Comparison of ENCODE assay signal across 23 cellular contexts in the genomic region with DNA sequence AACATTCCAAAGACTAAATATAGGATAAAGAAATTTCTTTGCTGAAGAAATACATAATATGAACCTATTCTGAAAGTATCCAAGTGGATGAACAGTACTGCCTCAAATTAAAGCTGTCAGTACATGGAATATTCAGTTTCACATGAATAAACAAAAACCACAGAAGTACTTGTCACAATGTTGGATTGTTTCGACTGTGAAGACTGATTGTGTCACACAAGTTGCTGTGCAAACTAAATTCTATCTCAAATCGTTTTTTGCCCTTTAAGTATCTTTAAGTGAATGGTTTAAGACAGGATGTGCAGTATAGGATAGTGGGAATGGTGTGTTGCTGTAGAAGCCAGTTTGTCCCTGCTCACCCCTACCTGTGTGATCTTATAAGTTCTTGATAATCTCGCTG.
DNase-seq lines count a peak whose midpoint lies in the region; ATAC-seq, FAIRE-seq and TF ChIP-seq lines count a peak whose summit lies in the region.
"Had no signal": no experiment of that assay in that cellular context is flagged by ENCODE, and none has a peak within 500 bp of the region (broad histone marks: within the 10 kb centered on the region; RNA-seq: fewer than 3 reads in every experiment).

No MANE protein-coding gene starts in this region.

- POLR2A ChIA-PET in K562 (lab: Yijun Ruan, JAX): no interaction called here
- POLR2A ChIA-PET in CD8-positive, alpha-beta T cell (lab: Charles Lee): no interaction called here

- H3K9ac ChIP-seq in K562 (ENCODE audit: insufficient read depth in 1 of 2, low read depth in 2 of 2, low read length in 2 of 2): no peak overlapping the region

- BruUV-seq in K562 (replicated peaks; lab: Mats Ljungman, UMichigan): no TSS peak

- H3K27me3 ChIP-seq in K562 (ENCODE audit: control insufficient read depth in 2 of 2, insufficient read depth in 2 of 2, low read length in 2 of 2): peaks cover 40 to 51% of the 10 kb centered on the region in 2 experiments
- no peaks in the 10 kb centered on the region for H3K27me3 ChIP-seq in gastroesophageal sphincter
- no peaks in the 10 kb centered on the region for H3K27me3 ChIP-seq in CD8-positive, alpha-beta T cell (ENCODE audit: insufficient read depth, low read length)
- H3K27me3 ChIP-seq: body of pancreas, foreskin keratinocyte, SJCRH30 had no signal

- H3K9me1 ChIP-seq in K562 (ENCODE audit: control insufficient read depth, insufficient read depth, low read length): no peaks in the 10 kb centered on the region

- H3K27ac Mint-ChIP-seq in progenitor cell of endocrine pancreas: peak overlapping the region; percentile 5
- no peak overlapping the region for H3K27ac Mint-ChIP-seq in CD8-positive, alpha-beta T cell
- H3K27ac Mint-ChIP-seq: activated CD4-positive, alpha-beta T cell treated with anti-CD3 and anti-CD28 coated beads, Interleukin-2, amount 10 ng/mL, durations not matched to agents 24 days and 14 days; activated naive CD4-positive, alpha-beta T cell treated with anti-CD3 and anti-CD28 coated beads for 36 hours; B cell had no signal

- no peak for TF ChIP-seq CTCF in K562 (IDR thresholded peaks at IDR 0.05 in 2 of 3, conservative IDR thresholded peaks at IDR 0.05 in 1 of 3; ENCODE audit: insufficient read depth in 2 of 3, low read depth in 1 of 3, low read length in 3 of 3)
- TF ChIP-seq CTCF in gastroesophageal sphincter (IDR thresholded peaks at IDR 0.05): no peak
- TF ChIP-seq CTCF in progenitor cell of endocrine pancreas (IDR thresholded peaks at IDR 0.05; ENCODE audit: unreplicated experiment): no peak
- no peak for TF ChIP-seq CTCF in CD8-positive, alpha-beta T cell (IDR thresholded peaks at IDR 0.05)

- WGBS in K562 (ENCODE audit: insufficient coverage, low coverage, missing lambda C conversion rate): 0% methylated on average over 3 of the region's 3 CpGs
- 54 to 58% methylated on average over 3 of the region's 3 CpGs for WGBS in gastroesophageal sphincter (ENCODE audit: low coverage in 1 of 2), 2 donors

- H3K4me3 ChIP-seq in K562 (no peak overlapping the region), gastroesophageal sphincter (no peak overlapping the region)
- H3K4me3 ChIP-seq in CD8-positive, alpha-beta T cell (ENCODE audit: low read depth, low read length): no peak overlapping the region
- H3K4me3 ChIP-seq: body of pancreas, HAP-1 had no signal

- TF ChIP-seq POLR2A in K562 (conservative IDR thresholded peaks at IDR 0.05): no peak
- TF ChIP-seq POLR2A in gastroesophageal sphincter (IDR thresholded peaks at IDR 0.05): no peak

- no peaks in the 10 kb centered on the region for H3K27me3 Mint-ChIP-seq in progenitor cell of endocrine pancreas
- no peaks in the 10 kb centered on the region for H3K27me3 Mint-ChIP-seq in CD8-positive, alpha-beta T cell (ENCODE audit: low read depth)
- H3K27me3 Mint-ChIP-seq: B cell had no signal

- H3K27ac ChIP-seq in K562 (ENCODE audit: extremely low read depth, low read depth, low read length) (no peak overlapping the region), gastroesophageal sphincter (peak overlapping the region in 3 of 4 donors; percentile 9 to 72 (median 60))
- H3K27ac ChIP-seq in CD8-positive, alpha-beta T cell (ENCODE audit: low read depth, low read length): no peak overlapping the region
- H3K27ac ChIP-seq: body of pancreas, foreskin keratinocyte, SJCRH30 had no signal

- FAIRE-seq in K562 (lab: Jason Lieb, UNC): peak; percentile 11
- FAIRE-seq: D721Med, GM12892 had no signal

- H3K4me1 ChIP-seq in K562 (replicated peaks in 1 of 2; ENCODE audit: control insufficient read depth in 2 of 2, insufficient read depth in 2 of 2, low read length in 2 of 2): no peaks in the 10 kb centered on the region; a peak in 1 of 5 replicates
- peaks cover 5 to 93% (median 14%) of the 10 kb centered on the region in 3 donors for H3K4me1 ChIP-seq in gastroesophageal sphincter
- no peaks in the 10 kb centered on the region for H3K4me1 ChIP-seq in CD8-positive, alpha-beta T cell (ENCODE audit: insufficient read depth, low read length)
- H3K4me1 ChIP-seq: body of pancreas had no signal

- no peaks in the 10 kb centered on the region for H3K36me3 ChIP-seq in K562 (ENCODE audit: control insufficient read depth, insufficient read depth, low read length)
- no peaks in the 10 kb centered on the region for H3K36me3 ChIP-seq in gastroesophageal sphincter
- no peaks in the 10 kb centered on the region for H3K36me3 ChIP-seq in CD8-positive, alpha-beta T cell (ENCODE audit: insufficient read depth, low read length)
- H3K36me3 ChIP-seq: HAP-1 had no signal

- TF ChIP-seq EP300 in K562 (IDR thresholded peaks at IDR 0.05; ENCODE audit: low read length) (no peak), gastroesophageal sphincter (IDR thresholded peaks at IDR 0.05) (no peak)

- ATAC-seq in K562 (no peak), gastroesophageal sphincter (no peak), GM21825 (IDR thresholded peaks at IDR 0.05; ENCODE audit: unreplicated experiment) (no peak), HG03025 (IDR thresholded peaks at IDR 0.05; ENCODE audit: low FRiP score, unreplicated experiment) (no peak)
- ATAC-seq in CD8-positive, alpha-beta T cell: no peak
- ATAC-seq: body of pancreas had no signal

- no peak overlapping the region for H2AFZ ChIP-seq in K562 (ENCODE audit: low read depth, low read length)

- no peak overlapping the region for H3K4me3 Mint-ChIP-seq in progenitor cell of endocrine pancreas (ENCODE audit: low read depth)
- no peak overlapping the region for H3K4me3 Mint-ChIP-seq in CD8-positive, alpha-beta T cell
- H3K4me3 Mint-ChIP-seq: activated CD4-positive, alpha-beta T cell treated with anti-CD3 and anti-CD28 coated beads, Interleukin-2, amount 10 ng/mL, durations not matched to agents 24 days and 14 days; activated naive CD4-positive, alpha-beta T cell treated with anti-CD3 and anti-CD28 coated beads for 36 hours; B cell had no signal

- DNase-seq in M059J (ENCODE audit: low read depth) (peak; percentile 24), K562 (ENCODE audit: extremely low read depth in 1 of 4, low spot score in 3 of 4) (no peak), progenitor cell of endocrine pancreas (ENCODE audit: low spot score, unreplicated experiment) (no peak)
- DNase-seq in stimulated activated CD4-positive, alpha-beta T cell treated with anti-CD3 and anti-CD28 coated beads, Interleukin-4, amount 100 ng/mL, for 1 hour: no peak
- no peak for DNase-seq in CD8-positive, alpha-beta T cell
- DNase-seq: activated CD4-positive, alpha-beta T cell treated with anti-CD3 and anti-CD28 coated beads, Interleukin-2, amount 10 ng/mL, durations not matched to agents 24 days and 14 days; activated naive CD4-positive, alpha-beta T cell treated with anti-CD3 and anti-CD28 coated beads for 36 hours; activated T-cell treated with anti-CD3 and anti-CD28 coated beads for 4 hours; body of pancreas; foreskin keratinocyte; GF-D8; NCI-H1436; NCI-H510A; SJCRH30; stimulated activated CD4-positive, alpha-beta T cell treated with anti-CD3 and anti-CD28 coated beads, Interleukin-4, amount 100 ng/mL, for 4 hours; T-helper 9 cell had no signal

- H4K20me1 ChIP-seq in K562 (replicated peaks; ENCODE audit: control insufficient read depth, insufficient read depth, low read length): no peaks in the 10 kb centered on the region

- intact Hi-C loops in K562 (cut with micrococcal nuclease): no loop called here
- intact Hi-C loops in CD8-positive, alpha-beta T cell (cut with DNase I, micrococcal nuclease): no loop called here

- no peak overlapping the region for H3K4me2 ChIP-seq in K562 (ENCODE audit: insufficient read depth, low read length)

- H3K79me2 ChIP-seq in K562 (ENCODE audit: control insufficient read depth, insufficient read depth, low read length): no peaks in the 10 kb centered on the region

- CTCF ChIA-PET in K562 (lab: Yijun Ruan, JAX; ENCODE audit: low intra/inter-chr PET ratio): no interaction called here
- CTCF ChIA-PET in CD8-positive, alpha-beta T cell (lab: Charles Lee): no interaction called here

- no peaks in the 10 kb centered on the region for H3K9me3 ChIP-seq in K562 (replicated peaks; ENCODE audit: control insufficient read depth, insufficient read depth, low read depth, low read length)
- H3K9me3 ChIP-seq in gastroesophageal sphincter: no peaks in the 10 kb centered on the region
- no peaks in the 10 kb centered on the region for H3K9me3 ChIP-seq in CD8-positive, alpha-beta T cell (ENCODE audit: low read length)
- H3K9me3 ChIP-seq: body of pancreas, HAP-1, SJCRH30 had no signal

- peaks cover 9% of the 10 kb centered on the region for H3K36me3 Mint-ChIP-seq in progenitor cell of endocrine pancreas (ENCODE audit: insufficient read depth)
- no peaks in the 10 kb centered on the region for H3K36me3 Mint-ChIP-seq in CD8-positive, alpha-beta T cell

- H3K4me1 Mint-ChIP-seq in progenitor cell of endocrine pancreas (ENCODE audit: low read depth): peaks cover 17% of the 10 kb centered on the region
- H3K4me1 Mint-ChIP-seq in CD8-positive, alpha-beta T cell (ENCODE audit: low read depth): no peaks in the 10 kb centered on the region
- H3K4me1 Mint-ChIP-seq: activated CD4-positive, alpha-beta T cell treated with anti-CD3 and anti-CD28 coated beads, Interleukin-2, amount 10 ng/mL, durations not matched to agents 24 days and 14 days had no signal

- no peak for TF ChIP-seq RAD21 in K562 (CRISPR knock-in tag; conservative IDR thresholded peaks at IDR 0.05 in 1 of 2, IDR thresholded peaks at IDR 0.05 in 1 of 2)

- H3K9me3 Mint-ChIP-seq in progenitor cell of endocrine pancreas (ENCODE audit: low read depth): no peaks in the 10 kb centered on the region
- no peaks in the 10 kb centered on the region for H3K9me3 Mint-ChIP-seq in CD8-positive, alpha-beta T cell
- H3K9me3 Mint-ChIP-seq: activated CD4-positive, alpha-beta T cell treated with anti-CD3 and anti-CD28 coated beads, Interleukin-2, amount 10 ng/mL, durations not matched to agents 24 days and 14 days; activated naive CD4-positive, alpha-beta T cell treated with anti-CD3 and anti-CD28 coated beads for 36 hours had no signal

- in situ Hi-C loops in K562 (cut with MboI): no loop called here

TF ChIP-seq in K562, 482 proteins besides CTCF, POLR2A, EP300 and RAD21 (continues in another document):
- no peak for TF ChIP-seq XRCC3 (IDR thresholded peaks at IDR 0.05)
- TF ChIP-seq, protein P1, sequence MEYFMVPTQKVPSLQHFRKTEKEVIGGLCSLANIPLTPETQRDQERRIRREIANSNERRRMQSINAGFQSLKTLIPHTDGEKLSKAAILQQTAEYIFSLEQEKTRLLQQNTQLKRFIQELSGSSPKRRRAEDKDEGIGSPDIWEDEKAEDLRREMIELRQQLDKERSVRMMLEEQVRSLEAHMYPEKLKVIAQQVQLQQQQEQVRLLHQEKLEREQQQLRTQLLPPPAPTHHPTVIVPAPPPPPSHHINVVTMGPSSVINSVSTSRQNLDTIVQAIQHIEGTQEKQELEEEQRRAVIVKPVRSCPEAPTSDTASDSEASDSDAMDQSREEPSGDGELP (CRISPR knock-in tag; IDR thresholded peaks at IDR 0.05; ENCODE audit: borderline replicate concordance): no peak
- no peak for TF ChIP-seq DIDO1 (tag; IDR thresholded peaks at IDR 0.05; ENCODE audit: low read depth)
- TF ChIP-seq PHF8 (IDR thresholded peaks at IDR 0.05; ENCODE audit: borderline replicate concordance, low read length): no peak

Comparison
In these comparisons a context has a peak if more than half of its experiments do, and no peak if none do; other contexts are left out.
1. H3K27ac ChIP-seq: peak in gastroesophageal sphincter (3 of 4); none in K562 (single experiment) and CD8-positive, alpha-beta T cell (single experiment).